Comparison of ENCODE assay signal across 8 cellular contexts in genomic region chr15:92883643-92884458, GRCh38. TPM values are rescaled to one million over a fixed set of nuclear protein-coding genes. Genes with fewer than 3 reads are reported as not detected.
DNase-seq lines count a peak whose midpoint lies in the region; ATAC-seq, FAIRE-seq and TF ChIP-seq lines count a peak whose summit lies in the region.

No MANE protein-coding gene starts in this region.

- H3K4me3 ChIP-seq in colonic mucosa, result peak overlapping the region; percentile 93

- no peak for ATAC-seq in activated T-cell treated with anti-CD3 and anti-CD28 coated beads, Interleukin-2, amount 50 U/mL, for 72 hours (replicated peaks in 1 of 2)
- ATAC-seq in HG03045 (IDR thresholded peaks at IDR 0.05; ENCODE audit: unreplicated experiment), result no peak

- no peak for TF ChIP-seq CTCF in colonic mucosa (IDR thresholded peaks at IDR 0.05)

- no peaks in the 10 kb centered on the region for H3K9me3 Mint-ChIP-seq in activated T-cell treated with anti-CD3 and anti-CD28 coated beads, Interleukin-2, amount 50 U/mL, for 72 hours

- H3K27ac ChIP-seq in colonic mucosa, result peak overlapping the region; percentile 99

- H3K4me3 Mint-ChIP-seq in activated T-cell treated with anti-CD3 and anti-CD28 coated beads, Interleukin-2, amount 50 U/mL, for 72 hours, result peak overlapping the region; percentile 97 to 100

- peak overlapping the region; percentile 90 to 98 for H3K9ac ChIP-seq in colonic mucosa (ENCODE audit: low read depth in 2 of 2, low read length in 2 of 2)

- no peaks in the 10 kb centered on the region for H3K36me3 ChIP-seq in colonic mucosa

- H3K4me1 Mint-ChIP-seq in activated T-cell treated with anti-CD3 and anti-CD28 coated beads, Interleukin-2, amount 50 U/mL, for 72 hours (ENCODE audit: low read depth), result peaks cover 75% of the 10 kb centered on the region

- H3K27me3 ChIP-seq in colonic mucosa, result no peaks in the 10 kb centered on the region

- H3K36me3 Mint-ChIP-seq in activated T-cell treated with anti-CD3 and anti-CD28 coated beads, Interleukin-2, amount 50 U/mL, for 72 hours (ENCODE audit: insufficient read depth in 2 of 2), result peaks cover 22 to 55% of the 10 kb centered on the region in 2 donors

- no peak for DNase-seq in activated T-cell treated with anti-CD3 and anti-CD28 coated beads, Interleukin-2, amount 50 U/mL, for 72 hours
- no peak for DNase-seq in activated T-cell treated with anti-CD3 and anti-CD28 coated beads, Interleukin-2, amount 50 U/mL, for 48 hours
- DNase-seq in RCC 7860 (ENCODE audit: low spot score), result peak; percentile 35
- no peak for DNase-seq in colonic mucosa
- DNase-seq in midbrain (lab: John Stamatoyannopoulos, UW), result peak; percentile 63
- DNase-seq in HPDE6-E6E7 (ENCODE audit: extremely low spot score), result no peak
- no peak for DNase-seq in DMS114 treated with DMSO at 0.1 percent for 48 hours (lab: John Stamatoyannopoulos, UW; ENCODE audit: unreplicated experiment)

- H3K27ac Mint-ChIP-seq in activated T-cell treated with anti-CD3 and anti-CD28 coated beads, Interleukin-2, amount 50 U/mL, for 72 hours, result peak overlapping the region; percentile 100

- H3K27me3 Mint-ChIP-seq in activated T-cell treated with anti-CD3 and anti-CD28 coated beads, Interleukin-2, amount 50 U/mL, for 72 hours (ENCODE audit: low read depth), result no peaks in the 10 kb centered on the region

- peaks cover 15% of the 10 kb centered on the region for H3K4me1 ChIP-seq in colonic mucosa

- peak; percentile 66 for FAIRE-seq in RCC 7860 (lab: Jason Lieb, UNC)

- intact Hi-C loops in colonic mucosa (cut with DNase I), result loop anchor here (5.0 kb wide), 1 partner anchor 67 kb away; no protein-coding TSS in a partner anchor

- H3K9me3 ChIP-seq in colonic mucosa, result no peaks in the 10 kb centered on the region

RNA-seq across cellular contexts. Expression of gene CHD2, which starts 16.3 kb away (rescaled TPM):
- 100 to 1,000 TPM; 208 to 246 TPM for total RNA-seq in activated T-cell treated with anti-CD3 and anti-CD28 coated beads, Interleukin-2, amount 50 U/mL, for 72 hours
- 100 to 1,000 TPM in 1 of 2 donors, 10 to 100 TPM in 1; 87.5 to 121 TPM for total RNA-seq in colonic mucosa

Comparison
In these comparisons a context has a peak if more than half of its experiments do, and no peak if none do; other contexts are left out.
1. DNase-seq: peak in RCC 7860 (single experiment) and midbrain (single experiment); none in activated T-cell treated with anti-CD3 and anti-CD28 coated beads, Interleukin-2, amount 50 U/mL, for 72 hours (0 of 2), activated T-cell treated with anti-CD3 and anti-CD28 coated beads, Interleukin-2, amount 50 U/mL, for 48 hours (0 of 2), colonic mucosa (single experiment), HPDE6-E6E7 (single experiment) and DMS114 treated with DMSO at 0.1 percent for 48 hours (single experiment).